Comparison of ENCODE assay signal across 1 cellular context in the genomic region with DNA sequence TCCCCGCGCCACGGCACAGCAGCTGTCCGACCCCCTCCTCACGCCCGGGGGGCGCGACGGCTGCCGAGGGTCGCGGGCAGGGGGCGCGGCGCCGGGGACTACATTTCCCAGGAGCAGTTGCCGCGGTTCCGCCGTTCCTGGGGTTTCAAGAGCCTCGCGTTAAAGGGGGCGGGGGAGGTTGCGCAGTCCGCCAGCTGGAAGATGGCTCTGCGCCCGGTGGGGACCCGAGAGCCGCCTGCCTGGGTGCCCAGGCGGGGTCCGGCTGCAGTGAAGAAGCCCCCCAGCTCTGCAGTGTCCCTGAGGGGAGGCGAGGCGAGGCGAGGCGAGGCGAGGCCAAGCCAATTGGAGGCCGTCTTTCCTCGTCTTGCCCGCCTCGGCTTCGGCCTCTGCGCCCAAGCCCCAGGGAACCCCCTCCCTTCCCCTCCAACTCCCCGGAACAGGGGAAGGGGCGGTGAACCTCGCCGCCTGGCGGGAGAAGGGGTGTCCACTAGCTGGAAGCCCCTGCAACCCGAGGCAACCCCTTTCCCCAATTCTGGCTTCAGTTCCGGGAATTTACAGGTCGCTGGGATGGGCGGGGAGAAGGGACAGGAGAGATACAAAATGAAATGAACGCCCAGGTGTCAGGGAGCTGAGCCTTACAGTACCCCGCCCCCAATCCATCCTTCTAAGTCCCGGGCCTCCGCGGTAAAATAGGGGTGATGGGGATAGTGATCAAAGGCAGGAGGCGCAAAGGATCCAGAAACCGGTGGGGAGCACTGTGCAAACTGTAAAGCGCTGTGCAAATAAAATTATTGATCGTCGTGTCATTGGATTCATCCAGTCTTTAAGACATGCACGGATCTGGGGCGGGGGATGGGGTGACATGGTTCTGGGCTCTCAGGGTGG.
TF ChIP-seq lines count a peak whose summit lies in the region.

No MANE protein-coding gene starts in this region.

TF ChIP-seq in K562, 482 proteins besides CTCF, POLR2A, EP300 and RAD21 (continued from another document and continues in another):
- TF ChIP-seq, protein P1, sequence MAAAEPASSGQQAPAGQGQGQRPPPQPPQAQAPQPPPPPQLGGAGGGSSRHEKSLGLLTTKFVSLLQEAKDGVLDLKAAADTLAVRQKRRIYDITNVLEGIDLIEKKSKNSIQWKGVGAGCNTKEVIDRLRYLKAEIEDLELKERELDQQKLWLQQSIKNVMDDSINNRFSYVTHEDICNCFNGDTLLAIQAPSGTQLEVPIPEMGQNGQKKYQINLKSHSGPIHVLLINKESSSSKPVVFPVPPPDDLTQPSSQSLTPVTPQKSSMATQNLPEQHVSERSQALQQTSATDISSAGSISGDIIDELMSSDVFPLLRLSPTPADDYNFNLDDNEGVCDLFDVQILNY (CRISPR knock-in tag; IDR thresholded peaks at IDR 0.05): no peak
- TF ChIP-seq PTTG1 (tag; IDR thresholded peaks at IDR 0.05; ENCODE audit: low read depth): no peak
- TF ChIP-seq, protein P2, sequence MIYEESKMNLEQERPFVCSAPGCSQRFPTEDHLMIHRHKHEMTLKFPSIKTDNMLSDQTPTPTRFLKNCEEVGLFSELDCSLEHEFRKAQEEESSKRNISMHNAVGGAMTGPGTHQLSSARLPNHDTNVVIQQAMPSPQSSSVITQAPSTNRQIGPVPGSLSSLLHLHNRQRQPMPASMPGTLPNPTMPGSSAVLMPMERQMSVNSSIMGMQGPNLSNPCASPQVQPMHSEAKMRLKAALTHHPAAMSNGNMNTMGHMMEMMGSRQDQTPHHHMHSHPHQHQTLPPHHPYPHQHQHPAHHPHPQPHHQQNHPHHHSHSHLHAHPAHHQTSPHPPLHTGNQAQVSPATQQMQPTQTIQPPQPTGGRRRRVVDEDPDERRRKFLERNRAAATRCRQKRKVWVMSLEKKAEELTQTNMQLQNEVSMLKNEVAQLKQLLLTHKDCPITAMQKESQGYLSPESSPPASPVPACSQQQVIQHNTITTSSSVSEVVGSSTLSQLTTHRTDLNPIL (CRISPR knock-in tag; IDR thresholded peaks at IDR 0.05): no peak
- peak; percentile 36; the same call in 1 of the 2 replicates for TF ChIP-seq CTBP1 (IDR thresholded peaks at IDR 0.05; ENCODE audit: borderline replicate concordance)
- TF ChIP-seq, protein P3, sequence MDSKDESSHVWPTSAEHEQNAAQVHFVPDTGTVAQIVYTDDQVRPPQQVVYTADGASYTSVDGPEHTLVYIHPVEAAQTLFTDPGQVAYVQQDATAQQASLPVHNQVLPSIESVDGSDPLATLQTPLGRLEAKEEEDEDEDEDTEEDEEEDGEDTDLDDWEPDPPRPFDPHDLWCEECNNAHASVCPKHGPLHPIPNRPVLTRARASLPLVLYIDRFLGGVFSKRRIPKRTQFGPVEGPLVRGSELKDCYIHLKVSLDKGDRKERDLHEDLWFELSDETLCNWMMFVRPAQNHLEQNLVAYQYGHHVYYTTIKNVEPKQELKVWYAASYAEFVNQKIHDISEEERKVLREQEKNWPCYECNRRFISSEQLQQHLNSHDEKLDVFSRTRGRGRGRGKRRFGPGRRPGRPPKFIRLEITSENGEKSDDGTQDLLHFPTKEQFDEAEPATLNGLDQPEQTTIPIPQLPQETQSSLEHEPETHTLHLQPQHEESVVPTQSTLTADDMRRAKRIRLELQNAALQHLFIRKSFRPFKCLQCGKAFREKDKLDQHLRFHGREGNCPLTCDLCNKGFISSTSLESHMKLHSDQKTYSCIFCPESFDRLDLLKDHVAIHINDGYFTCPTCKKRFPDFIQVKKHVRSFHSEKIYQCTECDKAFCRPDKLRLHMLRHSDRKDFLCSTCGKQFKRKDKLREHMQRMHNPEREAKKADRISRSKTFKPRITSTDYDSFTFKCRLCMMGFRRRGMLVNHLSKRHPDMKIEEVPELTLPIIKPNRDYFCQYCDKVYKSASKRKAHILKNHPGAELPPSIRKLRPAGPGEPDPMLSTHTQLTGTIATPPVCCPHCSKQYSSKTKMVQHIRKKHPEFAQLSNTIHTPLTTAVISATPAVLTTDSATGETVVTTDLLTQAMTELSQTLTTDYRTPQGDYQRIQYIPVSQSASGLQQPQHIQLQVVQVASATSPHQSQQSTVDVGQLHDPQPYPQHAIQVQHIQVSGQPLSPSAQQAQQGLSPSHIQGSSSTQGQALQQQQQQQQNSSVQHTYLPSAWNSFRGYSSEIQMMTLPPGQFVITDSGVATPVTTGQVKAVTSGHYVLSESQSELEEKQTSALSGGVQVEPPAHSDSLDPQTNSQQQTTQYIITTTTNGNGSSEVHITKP (IDR thresholded peaks at IDR 0.05; ENCODE audit: partially characterized antibody): no peak
- TF ChIP-seq SRSF1 (IDR thresholded peaks at IDR 0.05; ENCODE audit: low read depth, low read length): no peak
- no peak for TF ChIP-seq MECOM (CRISPR knock-in tag; IDR thresholded peaks at IDR 0.05)
- TF ChIP-seq NFATC3 (IDR thresholded peaks at IDR 0.05): no peak
- TF ChIP-seq, protein P4, sequence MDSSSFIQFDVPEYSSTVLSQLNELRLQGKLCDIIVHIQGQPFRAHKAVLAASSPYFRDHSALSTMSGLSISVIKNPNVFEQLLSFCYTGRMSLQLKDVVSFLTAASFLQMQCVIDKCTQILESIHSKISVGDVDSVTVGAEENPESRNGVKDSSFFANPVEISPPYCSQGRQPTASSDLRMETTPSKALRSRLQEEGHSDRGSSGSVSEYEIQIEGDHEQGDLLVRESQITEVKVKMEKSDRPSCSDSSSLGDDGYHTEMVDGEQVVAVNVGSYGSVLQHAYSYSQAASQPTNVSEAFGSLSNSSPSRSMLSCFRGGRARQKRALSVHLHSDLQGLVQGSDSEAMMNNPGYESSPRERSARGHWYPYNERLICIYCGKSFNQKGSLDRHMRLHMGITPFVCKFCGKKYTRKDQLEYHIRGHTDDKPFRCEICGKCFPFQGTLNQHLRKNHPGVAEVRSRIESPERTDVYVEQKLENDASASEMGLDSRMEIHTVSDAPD (CRISPR knock-in tag; IDR thresholded peaks at IDR 0.05): no peak
- no peak for TF ChIP-seq POLR2B (IDR thresholded peaks at IDR 0.05; ENCODE audit: low read depth, partially characterized antibody)
- TF ChIP-seq, protein P5, sequence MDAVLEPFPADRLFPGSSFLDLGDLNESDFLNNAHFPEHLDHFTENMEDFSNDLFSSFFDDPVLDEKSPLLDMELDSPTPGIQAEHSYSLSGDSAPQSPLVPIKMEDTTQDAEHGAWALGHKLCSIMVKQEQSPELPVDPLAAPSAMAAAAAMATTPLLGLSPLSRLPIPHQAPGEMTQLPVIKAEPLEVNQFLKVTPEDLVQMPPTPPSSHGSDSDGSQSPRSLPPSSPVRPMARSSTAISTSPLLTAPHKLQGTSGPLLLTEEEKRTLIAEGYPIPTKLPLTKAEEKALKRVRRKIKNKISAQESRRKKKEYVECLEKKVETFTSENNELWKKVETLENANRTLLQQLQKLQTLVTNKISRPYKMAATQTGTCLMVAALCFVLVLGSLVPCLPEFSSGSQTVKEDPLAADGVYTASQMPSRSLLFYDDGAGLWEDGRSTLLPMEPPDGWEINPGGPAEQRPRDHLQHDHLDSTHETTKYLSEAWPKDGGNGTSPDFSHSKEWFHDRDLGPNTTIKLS (IDR thresholded peaks at IDR 0.05; ENCODE audit: borderline replicate concordance, low read depth): peak; percentile 61; the same call in 1 of the 2 replicates
- no peak for TF ChIP-seq KDM1A (IDR thresholded peaks at IDR 0.05)
- TF ChIP-seq PCBP1 (IDR thresholded peaks at IDR 0.05; ENCODE audit: low read depth, low read length, poor library complexity, severe bottlenecking): no peak
- TF ChIP-seq POLR2AphosphoS2 (IDR thresholded peaks at IDR 0.05; ENCODE audit: low read length): no peak
- no peak for TF ChIP-seq ZKSCAN8 (CRISPR knock-in tag; IDR thresholded peaks at IDR 0.05)
- TF ChIP-seq, protein P6, sequence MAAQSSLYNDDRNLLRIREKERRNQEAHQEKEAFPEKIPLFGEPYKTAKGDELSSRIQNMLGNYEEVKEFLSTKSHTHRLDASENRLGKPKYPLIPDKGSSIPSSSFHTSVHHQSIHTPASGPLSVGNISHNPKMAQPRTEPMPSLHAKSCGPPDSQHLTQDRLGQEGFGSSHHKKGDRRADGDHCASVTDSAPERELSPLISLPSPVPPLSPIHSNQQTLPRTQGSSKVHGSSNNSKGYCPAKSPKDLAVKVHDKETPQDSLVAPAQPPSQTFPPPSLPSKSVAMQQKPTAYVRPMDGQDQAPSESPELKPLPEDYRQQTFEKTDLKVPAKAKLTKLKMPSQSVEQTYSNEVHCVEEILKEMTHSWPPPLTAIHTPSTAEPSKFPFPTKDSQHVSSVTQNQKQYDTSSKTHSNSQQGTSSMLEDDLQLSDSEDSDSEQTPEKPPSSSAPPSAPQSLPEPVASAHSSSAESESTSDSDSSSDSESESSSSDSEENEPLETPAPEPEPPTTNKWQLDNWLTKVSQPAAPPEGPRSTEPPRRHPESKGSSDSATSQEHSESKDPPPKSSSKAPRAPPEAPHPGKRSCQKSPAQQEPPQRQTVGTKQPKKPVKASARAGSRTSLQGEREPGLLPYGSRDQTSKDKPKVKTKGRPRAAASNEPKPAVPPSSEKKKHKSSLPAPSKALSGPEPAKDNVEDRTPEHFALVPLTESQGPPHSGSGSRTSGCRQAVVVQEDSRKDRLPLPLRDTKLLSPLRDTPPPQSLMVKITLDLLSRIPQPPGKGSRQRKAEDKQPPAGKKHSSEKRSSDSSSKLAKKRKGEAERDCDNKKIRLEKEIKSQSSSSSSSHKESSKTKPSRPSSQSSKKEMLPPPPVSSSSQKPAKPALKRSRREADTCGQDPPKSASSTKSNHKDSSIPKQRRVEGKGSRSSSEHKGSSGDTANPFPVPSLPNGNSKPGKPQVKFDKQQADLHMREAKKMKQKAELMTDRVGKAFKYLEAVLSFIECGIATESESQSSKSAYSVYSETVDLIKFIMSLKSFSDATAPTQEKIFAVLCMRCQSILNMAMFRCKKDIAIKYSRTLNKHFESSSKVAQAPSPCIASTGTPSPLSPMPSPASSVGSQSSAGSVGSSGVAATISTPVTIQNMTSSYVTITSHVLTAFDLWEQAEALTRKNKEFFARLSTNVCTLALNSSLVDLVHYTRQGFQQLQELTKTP (IDR thresholded peaks at IDR 0.05; ENCODE audit: low read depth in 1 of 2, partially characterized antibody in 2 of 2): no peak
- TF ChIP-seq DNMT1 (IDR thresholded peaks at IDR 0.05): no peak
- TF ChIP-seq GABPA (tag; conservative IDR thresholded peaks at IDR 0.05; ENCODE audit: low read depth): peak; percentile 50
- TF ChIP-seq TCFL5 (CRISPR knock-in tag; conservative IDR thresholded peaks at IDR 0.05): no peak
- peak; percentile 90 for TF ChIP-seq BRD9 (IDR thresholded peaks at IDR 0.05; ENCODE audit: low read depth, partially characterized antibody)
- TF ChIP-seq, protein P7, sequence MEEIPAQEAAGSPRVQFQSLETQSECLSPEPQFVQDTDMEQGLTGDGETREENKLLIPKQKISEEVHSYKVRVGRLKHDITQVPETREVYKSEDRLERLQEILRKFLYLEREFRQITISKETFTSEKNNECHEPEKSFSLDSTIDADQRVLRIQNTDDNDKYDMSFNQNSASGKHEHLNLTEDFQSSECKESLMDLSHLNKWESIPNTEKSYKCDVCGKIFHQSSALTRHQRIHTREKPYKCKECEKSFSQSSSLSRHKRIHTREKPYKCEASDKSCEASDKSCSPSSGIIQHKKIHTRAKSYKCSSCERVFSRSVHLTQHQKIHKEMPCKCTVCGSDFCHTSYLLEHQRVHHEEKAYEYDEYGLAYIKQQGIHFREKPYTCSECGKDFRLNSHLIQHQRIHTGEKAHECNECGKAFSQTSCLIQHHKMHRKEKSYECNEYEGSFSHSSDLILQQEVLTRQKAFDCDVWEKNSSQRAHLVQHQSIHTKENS (CRISPR knock-in tag; IDR thresholded peaks at IDR 0.05): no peak
- TF ChIP-seq HDAC6 (IDR thresholded peaks at IDR 0.05; ENCODE audit: low read depth, low read length): no peak
- no peak for TF ChIP-seq TAL1 (IDR thresholded peaks at IDR 0.05)
- no peak for TF ChIP-seq TCF7 (IDR thresholded peaks at IDR 0.05; ENCODE audit: borderline replicate concordance)
- TF ChIP-seq, protein P8, sequence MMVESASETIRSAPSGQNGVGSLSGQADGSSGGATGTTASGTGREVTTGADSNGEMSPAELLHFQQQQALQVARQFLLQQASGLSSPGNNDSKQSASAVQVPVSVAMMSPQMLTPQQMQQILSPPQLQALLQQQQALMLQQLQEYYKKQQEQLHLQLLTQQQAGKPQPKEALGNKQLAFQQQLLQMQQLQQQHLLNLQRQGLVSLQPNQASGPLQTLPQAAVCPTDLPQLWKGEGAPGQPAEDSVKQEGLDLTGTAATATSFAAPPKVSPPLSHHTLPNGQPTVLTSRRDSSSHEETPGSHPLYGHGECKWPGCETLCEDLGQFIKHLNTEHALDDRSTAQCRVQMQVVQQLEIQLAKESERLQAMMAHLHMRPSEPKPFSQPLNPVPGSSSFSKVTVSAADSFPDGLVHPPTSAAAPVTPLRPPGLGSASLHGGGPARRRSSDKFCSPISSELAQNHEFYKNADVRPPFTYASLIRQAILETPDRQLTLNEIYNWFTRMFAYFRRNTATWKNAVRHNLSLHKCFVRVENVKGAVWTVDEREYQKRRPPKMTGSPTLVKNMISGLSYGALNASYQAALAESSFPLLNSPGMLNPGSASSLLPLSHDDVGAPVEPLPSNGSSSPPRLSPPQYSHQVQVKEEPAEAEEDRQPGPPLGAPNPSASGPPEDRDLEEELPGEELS (CRISPR knock-in tag; IDR thresholded peaks at IDR 0.05; ENCODE audit: borderline replicate concordance): no peak
- TF ChIP-seq, protein P9, sequence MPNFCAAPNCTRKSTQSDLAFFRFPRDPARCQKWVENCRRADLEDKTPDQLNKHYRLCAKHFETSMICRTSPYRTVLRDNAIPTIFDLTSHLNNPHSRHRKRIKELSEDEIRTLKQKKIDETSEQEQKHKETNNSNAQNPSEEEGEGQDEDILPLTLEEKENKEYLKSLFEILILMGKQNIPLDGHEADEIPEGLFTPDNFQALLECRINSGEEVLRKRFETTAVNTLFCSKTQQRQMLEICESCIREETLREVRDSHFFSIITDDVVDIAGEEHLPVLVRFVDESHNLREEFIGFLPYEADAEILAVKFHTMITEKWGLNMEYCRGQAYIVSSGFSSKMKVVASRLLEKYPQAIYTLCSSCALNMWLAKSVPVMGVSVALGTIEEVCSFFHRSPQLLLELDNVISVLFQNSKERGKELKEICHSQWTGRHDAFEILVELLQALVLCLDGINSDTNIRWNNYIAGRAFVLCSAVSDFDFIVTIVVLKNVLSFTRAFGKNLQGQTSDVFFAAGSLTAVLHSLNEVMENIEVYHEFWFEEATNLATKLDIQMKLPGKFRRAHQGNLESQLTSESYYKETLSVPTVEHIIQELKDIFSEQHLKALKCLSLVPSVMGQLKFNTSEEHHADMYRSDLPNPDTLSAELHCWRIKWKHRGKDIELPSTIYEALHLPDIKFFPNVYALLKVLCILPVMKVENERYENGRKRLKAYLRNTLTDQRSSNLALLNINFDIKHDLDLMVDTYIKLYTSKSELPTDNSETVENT (CRISPR knock-in tag; IDR thresholded peaks at IDR 0.05): no peak
- no peak for TF ChIP-seq SMARCB1 (IDR thresholded peaks at IDR 0.05; ENCODE audit: insufficient read length, low read depth)
- TF ChIP-seq, protein P10, sequence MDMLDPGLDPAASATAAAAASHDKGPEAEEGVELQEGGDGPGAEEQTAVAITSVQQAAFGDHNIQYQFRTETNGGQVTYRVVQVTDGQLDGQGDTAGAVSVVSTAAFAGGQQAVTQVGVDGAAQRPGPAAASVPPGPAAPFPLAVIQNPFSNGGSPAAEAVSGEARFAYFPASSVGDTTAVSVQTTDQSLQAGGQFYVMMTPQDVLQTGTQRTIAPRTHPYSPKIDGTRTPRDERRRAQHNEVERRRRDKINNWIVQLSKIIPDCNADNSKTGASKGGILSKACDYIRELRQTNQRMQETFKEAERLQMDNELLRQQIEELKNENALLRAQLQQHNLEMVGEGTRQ (CRISPR knock-in tag; IDR thresholded peaks at IDR 0.05): no peak
